In genomic region chr18:73545497-73545896, GRCh38 we compare ENCODE assay signal across 29 cellular contexts.
"Had no signal": no experiment of that assay in that cellular context is flagged by ENCODE, and none has a peak within 500 bp of the region (broad histone marks: within the 10 kb centered on the region; RNA-seq: fewer than 3 reads in every experiment).

No MANE protein-coding gene starts in this region.

- ATAC-seq: activated CD4-positive, CD25-positive, alpha-beta regulatory T cell treated with anti-CD3 and anti-CD28 coated beads, Interleukin-2, amount 50 U/mL, for 24 hours; gastrocnemius medialis; mucosa of descending colon; sciatic nerve; T-helper 17 cell had no signal

- H3K27ac ChIP-seq: epithelial cell of prostate, esophagus squamous epithelium, gastrocnemius medialis, left ventricle myocardium inferior, skin epidermis, thoracic aorta, WERI-Rb-1 had no signal

- H3K9me3 ChIP-seq: esophagus squamous epithelium, gastrocnemius medialis, left ventricle myocardium inferior, mucosa of descending colon, thoracic aorta had no signal

- H3K4me1 ChIP-seq: esophagus squamous epithelium, gastrocnemius medialis, left ventricle myocardium inferior had no signal

- DNase-seq: activated CD4-positive, alpha-beta memory T cell treated with anti-CD3 and anti-CD28 coated beads, Interleukin-2, amount 10 ng/mL, durations not matched to agents 7 days and 5 days; activated CD4-positive, alpha-beta T cell treated with anti-CD3 and anti-CD28 coated beads, Interleukin-2, amount 10 ng/mL, durations not matched to agents 7 days and 5 days; activated CD8-positive, alpha-beta memory T cell treated with anti-CD3 and anti-CD28 coated beads, Interleukin-2, amount 50 U/mL, for 48 hours; activated gamma-delta T cell; activated naive CD4-positive, alpha-beta T cell treated with anti-CD3 and anti-CD28 coated beads, Interleukin-2, amount 10 ng/mL, durations not matched to agents 7 days and 5 days; activated naive CD8-positive, alpha-beta T cell treated with anti-CD3 and anti-CD28 coated beads, Interleukin-2, amount 10 ng/mL, durations not matched to agents 7 days and 5 days; activated T-cell treated with anti-CD3 and anti-CD28 coated beads, Interleukin-2, amount 50 U/mL, for 24 hours; central memory CD4-positive, alpha-beta T cell; endodermal cell; esophagus squamous epithelium; gastrocnemius medialis; glutamatergic neuron; islet precursor cell; left ventricle myocardium inferior; mucosa of descending colon; stimulated activated CD4-positive, alpha-beta T cell treated with anti-CD3 and anti-CD28 coated beads, Interleukin-12 subunit alpha, Interleukin-12 subunit beta, amount 100 ng/mL, for 4 hours; stimulated activated CD4-positive, alpha-beta T cell treated with anti-CD3 and anti-CD28 coated beads, Interleukin-4, amount 100 ng/mL, for 1 hour; T-helper 17 cell; T1000; trophoblast cell; WERI-Rb-1 had no signal

- H3K4me3 ChIP-seq: esophagus squamous epithelium, gastrocnemius medialis, left ventricle myocardium inferior, lung, mucosa of descending colon, skin epidermis, thoracic aorta had no signal

- H3K27me3 ChIP-seq: esophagus squamous epithelium, gastrocnemius medialis had no signal

- H3K36me3 ChIP-seq: esophagus squamous epithelium, gastrocnemius medialis, left ventricle myocardium inferior, thoracic aorta, WERI-Rb-1 had no signal

- FAIRE-seq: astrocyte, urothelium cell line had no signal
